ENCODE assay signal across 14 cellular contexts in genomic region chr5:127867006-127867788, GRCh38.
DNase-seq lines count a peak whose midpoint lies in the region; ATAC-seq and TF ChIP-seq lines count a peak whose summit lies in the region.
"Had no signal": no experiment of that assay in that cellular context is flagged by ENCODE, and none has a peak within 500 bp of the region (broad histone marks: within the 10 kb centered on the region; RNA-seq: fewer than 3 reads in every experiment).

No MANE protein-coding gene starts in this region.

- 41 to 42% methylated on average over 6 of the region's 6 CpGs for WGBS in GM23248 (ENCODE audit: low coverage in 1 of 2, low lambda C conversion rate in 2 of 2, missing lambda C conversion rate in 2 of 2), 2 experiments

- H3K9ac ChIP-seq in GM23248, result no peak overlapping the region

- no peak overlapping the region for H3K4me2 ChIP-seq in GM23248 (ENCODE audit: unreplicated experiment)

- no peaks in the 10 kb centered on the region for H4K20me1 ChIP-seq in GM23248 (ENCODE audit: insufficient read depth)

- H3F3A ChIP-seq in GM23248 (ENCODE audit: insufficient read depth), result no peaks in the 10 kb centered on the region

- no peaks in the 10 kb centered on the region for H3K9me2 ChIP-seq in GM23248 (ENCODE audit: insufficient read depth)

- POLR2A ChIA-PET in WTC11 (lab: Charles Lee), result no interaction called here

- TF ChIP-seq CTCF in WTC11 (IDR thresholded peaks at IDR 0.05) (no peak), GM20000 (IDR thresholded peaks at IDR 0.05; ENCODE audit: extremely low read depth, missing control alignments) (no peak)

- no peaks in the 10 kb centered on the region for H3K9me3 ChIP-seq in GM23248 (ENCODE audit: low read depth)
- H3K9me3 ChIP-seq: thoracic aorta had no signal

- no peaks in the 10 kb centered on the region for H3K36me3 Mint-ChIP-seq in WTC11

- no peaks in the 10 kb centered on the region for H3K27me3 Mint-ChIP-seq in WTC11 (ENCODE audit: low read depth)

- H3K4me1 ChIP-seq in GM23248 (ENCODE audit: insufficient read depth), result peaks cover 11% of the 10 kb centered on the region

- H3K4me3 Mint-ChIP-seq in WTC11, result no peak overlapping the region

- no peak overlapping the region for H2AFZ ChIP-seq in GM23248

- no peak overlapping the region for H3K27ac ChIP-seq in GM23248
- H3K27ac ChIP-seq: cardiac muscle cell, thoracic aorta had no signal

- in situ Hi-C loops in GM23248 (cut with MboI), result no loop called here

- H3K9me3 Mint-ChIP-seq in WTC11, result no peaks in the 10 kb centered on the region

- H3K36me3 ChIP-seq in GM23248 (ENCODE audit: low read depth), result no peaks in the 10 kb centered on the region
- H3K36me3 ChIP-seq: cardiac muscle cell, thoracic aorta had no signal

- CTCF ChIA-PET in WTC11 (lab: Charles Lee), result interaction anchor here (1.2 to 3.1 kb wide), 2 partner anchors 8 to 11 kb away, joined by 3 to 24 read pairs; no protein-coding TSS in a partner anchor

- no peaks in the 10 kb centered on the region for H3K4me1 Mint-ChIP-seq in WTC11

- H3K27me3 ChIP-seq in GM23248 (replicated peaks; ENCODE audit: insufficient read depth), result no peaks in the 10 kb centered on the region
- H3K27me3 ChIP-seq: cardiac muscle cell had no signal

- H3K27ac Mint-ChIP-seq in WTC11, result no peak overlapping the region

- ATAC-seq in GM18498 (IDR thresholded peaks at IDR 0.05; ENCODE audit: unreplicated experiment), result peak; percentile 46
- peak; percentile 83 for ATAC-seq in GM21447 (IDR thresholded peaks at IDR 0.05; ENCODE audit: unreplicated experiment)
- peak; percentile 58 for ATAC-seq in HG03342 (IDR thresholded peaks at IDR 0.05; ENCODE audit: unreplicated experiment)
- ATAC-seq in esophagus mucosa, result peak; percentile 70
- ATAC-seq in WTC11, result no peak
- ATAC-seq: Right ventricle myocardium inferior had no signal

- H3K4me3 ChIP-seq in GM23248, result no peak overlapping the region
- H3K4me3 ChIP-seq: cardiac muscle cell, thoracic aorta had no signal

- no peaks in the 10 kb centered on the region for H3K79me2 ChIP-seq in GM23248 (ENCODE audit: insufficient read depth)

- DNase-seq in stimulated activated naive CD4-positive, alpha-beta T cell (lab: John Stamatoyannopoulos, UW), result no peak
- DNase-seq in GM23248 (no peak), WTC11 (ENCODE audit: low spot score) (no peak), GM20000 (ENCODE audit: low spot score) (no peak)
- DNase-seq: activated CD4-positive, alpha-beta T cell treated with anti-CD3 and anti-CD28 coated beads for 1 hour; H7; IMR-90 had no signal

TF ChIP-seq in WTC11, 78 proteins besides CTCF, POLR2A, EP300 and RAD21:
- TF ChIP-seq ATF1 (CRISPR knock-in tag; IDR thresholded peaks at IDR 0.05), result no peak
- no peak for TF ChIP-seq ZNF532 (CRISPR knock-in tag; IDR thresholded peaks at IDR 0.05; ENCODE audit: borderline replicate concordance)
- no peak for TF ChIP-seq FOXJ3 (CRISPR knock-in tag; IDR thresholded peaks at IDR 0.05; ENCODE audit: borderline replicate concordance)
- TF ChIP-seq EMX1 (CRISPR knock-in tag; IDR thresholded peaks at IDR 0.05), result no peak
- TF ChIP-seq MXD4 (CRISPR knock-in tag; IDR thresholded peaks at IDR 0.05; ENCODE audit: borderline replicate concordance), result no peak
- no peak for TF ChIP-seq HMGXB4 (CRISPR knock-in tag; IDR thresholded peaks at IDR 0.05)
- TF ChIP-seq, protein P1, sequence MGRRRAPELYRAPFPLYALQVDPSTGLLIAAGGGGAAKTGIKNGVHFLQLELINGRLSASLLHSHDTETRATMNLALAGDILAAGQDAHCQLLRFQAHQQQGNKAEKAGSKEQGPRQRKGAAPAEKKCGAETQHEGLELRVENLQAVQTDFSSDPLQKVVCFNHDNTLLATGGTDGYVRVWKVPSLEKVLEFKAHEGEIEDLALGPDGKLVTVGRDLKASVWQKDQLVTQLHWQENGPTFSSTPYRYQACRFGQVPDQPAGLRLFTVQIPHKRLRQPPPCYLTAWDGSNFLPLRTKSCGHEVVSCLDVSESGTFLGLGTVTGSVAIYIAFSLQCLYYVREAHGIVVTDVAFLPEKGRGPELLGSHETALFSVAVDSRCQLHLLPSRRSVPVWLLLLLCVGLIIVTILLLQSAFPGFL (CRISPR knock-in tag; IDR thresholded peaks at IDR 0.05; ENCODE audit: borderline replicate concordance), result no peak
- no peak for TF ChIP-seq ELF4 (CRISPR knock-in tag; IDR thresholded peaks at IDR 0.05; ENCODE audit: low read depth)
